24 cellular contexts compared by ENCODE assay signal in genomic region chr3:133832802-133833144, GRCh38.
"Had no signal": no experiment of that assay in that cellular context is flagged by ENCODE, and none has a peak within 500 bp of the region (broad histone marks: within the 10 kb centered on the region; RNA-seq: fewer than 3 reads in every experiment).

No MANE protein-coding gene starts in this region.

- H3K4me3 ChIP-seq: left lung, lower lobe of right lung, pancreas, prostate gland, sigmoid colon, spleen, tibial nerve, upper lobe of left lung had no signal

- FAIRE-seq: kidney, pancreas, small intestine had no signal

- H3K27me3 ChIP-seq: left lung, pancreas, sigmoid colon, spleen, tibial nerve, upper lobe of left lung had no signal

- H3K9me3 ChIP-seq: left lung, lower lobe of right lung, pancreas, prostate gland, sigmoid colon, spleen, tibial nerve, upper lobe of left lung had no signal

- H3K4me1 ChIP-seq: left lung, lower lobe of right lung, pancreas, prostate gland, sigmoid colon, spleen, tibial nerve, upper lobe of left lung had no signal

- H3K27ac ChIP-seq: left lung, lower lobe of right lung, pancreas, prostate gland, sigmoid colon, spleen, tibial nerve, upper lobe of left lung had no signal

- H3K36me3 ChIP-seq: left lung, lower lobe of right lung, pancreas, prostate gland, tibial nerve, upper lobe of left lung had no signal

- DNase-seq: hippocampal formation; kidney; left colon; left lung; lower lobe of right lung; mammary epithelial cell; mesenchymal stem cell; nucleus accumbens; posterior cingulate gyrus; retina; sigmoid colon; small intestine; spleen; stimulated activated CD4-positive, alpha-beta T cell treated with anti-CD3 and anti-CD28 coated beads, Interleukin-4, amount 100 ng/mL, for 24 hours; stimulated activated naive CD4-positive, alpha-beta T cell treated with Interleukin-2 at 50 U/mL for 16 hours; stimulated activated naive CD8-positive, alpha-beta T cell treated with anti-CD3 and anti-CD28 coated beads, Interleukin-15, amount 100 ng/mL, for 72 hours; substantia nigra; upper lobe of left lung had no signal

- ATAC-seq: left colon; left lung; lower lobe of right lung; naive thymus-derived CD8-positive, alpha-beta T cell; pancreas; right cardiac atrium; stimulated activated memory B cell treated with anti-CD40 and anti-IgM and Interleukin-4, amounts not matched to agents 10 μg/mL and 1 μg/mL and 100 μg/mL, for 72 hours; stimulated activated naive CD8-positive, alpha-beta T cell treated with anti-CD3 and anti-CD28 coated beads, Interleukin-15, amount 100 ng/mL, for 72 hours had no signal
